Comparison of ENCODE assay signal across 10 cellular contexts in the genomic region with DNA sequence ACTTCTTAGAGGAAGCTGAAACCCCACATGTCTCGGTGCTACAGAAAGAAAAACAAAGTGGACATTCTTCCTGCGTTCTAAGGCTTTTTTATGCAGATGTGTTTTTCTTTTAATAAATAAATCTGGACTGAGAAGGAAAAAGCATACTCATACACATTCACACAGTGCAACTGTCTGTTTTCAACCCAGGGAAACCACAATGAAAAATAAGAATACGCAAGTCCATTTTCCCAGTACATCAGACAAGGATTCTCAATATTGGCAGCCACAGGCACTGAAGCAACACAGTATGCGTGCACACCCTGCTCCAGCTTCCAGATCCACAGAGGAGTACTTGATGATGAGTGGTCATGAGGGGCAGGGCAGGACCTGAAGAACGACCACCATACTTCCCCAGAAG.
DNase-seq lines count a peak whose midpoint lies in the region; ATAC-seq and TF ChIP-seq lines count a peak whose summit lies in the region.
"Had no signal": no experiment of that assay in that cellular context is flagged by ENCODE, and none has a peak within 500 bp of the region (broad histone marks: within the 10 kb centered on the region; RNA-seq: fewer than 3 reads in every experiment).

No MANE protein-coding gene starts in this region.

- H3K9me2 ChIP-seq in OCI-LY7 (ENCODE audit: insufficient read depth, low read length): no peaks in the 10 kb centered on the region

- H3K4me1 ChIP-seq in CD8-positive, alpha-beta T cell (ENCODE audit: insufficient read depth, low read length): peaks cover 98% of the 10 kb centered on the region
- H3K4me1 ChIP-seq in OCI-LY7 (ENCODE audit: insufficient read depth, low read length, poor library complexity, severe bottlenecking): peaks cover 100% of the 10 kb centered on the region
- peaks cover 99% of the 10 kb centered on the region for H3K4me1 ChIP-seq in effector memory CD4-positive, alpha-beta T cell (ENCODE audit: control insufficient read depth, insufficient read depth, low read length, poor library complexity, severe bottlenecking)

- CTCF ChIA-PET in CD8-positive, alpha-beta T cell (lab: Charles Lee): interaction anchor here (0.9 to 16.8 kb wide), 11 partner anchors 12 to 343 kb away, joined by 3 to 173 read pairs (median 5); no protein-coding TSS in a partner anchor
- CTCF ChIA-PET in OCI-LY7 (lab: Charles Lee; ENCODE audit: unreplicated experiment): no interaction called here

- peak overlapping the region; percentile 83 for H3K4me3 Mint-ChIP-seq in CD8-positive, alpha-beta T cell

- peaks cover 90% of the 10 kb centered on the region for H3K36me3 Mint-ChIP-seq in CD8-positive, alpha-beta T cell

- peak overlapping the region; percentile 26 for H3K27ac ChIP-seq in CD8-positive, alpha-beta T cell (ENCODE audit: low read depth, low read length)
- no peak overlapping the region for H3K27ac ChIP-seq in OCI-LY7 (ENCODE audit: low read depth, low read length, poor library complexity, severe bottlenecking)
- H3K27ac ChIP-seq in effector memory CD4-positive, alpha-beta T cell (ENCODE audit: insufficient read depth, low read length, poor library complexity, severe bottlenecking): peak overlapping the region; percentile 93

- peaks cover 100% of the 10 kb centered on the region for H3K79me2 ChIP-seq in OCI-LY7 (ENCODE audit: insufficient read depth, low read depth, low read length)

- POLR2A ChIA-PET in CD8-positive, alpha-beta T cell (lab: Charles Lee): interaction anchor here (0.6 to 16.4 kb wide), 10 partner anchors 9 to 210 kb away, joined by 3 to 270 read pairs (median 10); no protein-coding TSS in a partner anchor
- POLR2A ChIA-PET in OCI-LY7 (lab: Charles Lee): interaction anchor here (0.7 to 1.9 kb wide), 7 partner anchors 9 to 110 kb away, joined by 3 to 6 read pairs (median 4); no protein-coding TSS in a partner anchor

- no peak for ATAC-seq in CD8-positive, alpha-beta T cell
- ATAC-seq in sciatic nerve (peak; percentile 42), HG02610 (IDR thresholded peaks at IDR 0.05; ENCODE audit: unreplicated experiment) (no peak), HG03442 (IDR thresholded peaks at IDR 0.05; ENCODE audit: unreplicated experiment) (no peak)

- H3K4me1 Mint-ChIP-seq in CD8-positive, alpha-beta T cell (ENCODE audit: low read depth): peaks cover 98% of the 10 kb centered on the region

- no peaks in the 10 kb centered on the region for H3K9me3 ChIP-seq in CD8-positive, alpha-beta T cell (ENCODE audit: low read length)
- H3K9me3 ChIP-seq in OCI-LY7 (ENCODE audit: low read length): no peaks in the 10 kb centered on the region
- H3K9me3 ChIP-seq in effector memory CD4-positive, alpha-beta T cell (ENCODE audit: control insufficient read depth, low read length): no peaks in the 10 kb centered on the region

- peak overlapping the region; percentile 21; the same call in 1 of the 2 replicates for H3K4me2 ChIP-seq in OCI-LY7 (ENCODE audit: low read length)

- peak overlapping the region; percentile 98 for H3K27ac Mint-ChIP-seq in CD8-positive, alpha-beta T cell

- no peak for TF ChIP-seq CTCF in CD8-positive, alpha-beta T cell (IDR thresholded peaks at IDR 0.05)
- no peak for TF ChIP-seq CTCF in OCI-LY7 (conservative IDR thresholded peaks at IDR 0.05; ENCODE audit: low read length)

- intact Hi-C loops in CD8-positive, alpha-beta T cell (cut with DNase I, micrococcal nuclease): loop anchor here in 1 of 2 experiments (5.0 to 10.0 kb wide), 3 partner anchors 208 to 466 kb away; no protein-coding TSS in a partner anchor
- intact Hi-C loops in OCI-LY7 (cut with micrococcal nuclease; ENCODE audit: unreplicated experiment): no loop called here
- intact Hi-C loops in sciatic nerve (cut with DNase I): no loop called here

- no peaks in the 10 kb centered on the region for H3K27me3 ChIP-seq in CD8-positive, alpha-beta T cell (ENCODE audit: insufficient read depth, low read length)
- no peaks in the 10 kb centered on the region for H3K27me3 ChIP-seq in effector memory CD4-positive, alpha-beta T cell (replicated peaks; ENCODE audit: control insufficient read depth, insufficient read depth, low read length, poor library complexity, severe bottlenecking)

- no TSS peak for BruUV-seq in OCI-LY7 (replicated peaks; lab: Mats Ljungman, UMichigan)

- peak overlapping the region; percentile 30 for H3K4me3 ChIP-seq in CD8-positive, alpha-beta T cell (ENCODE audit: low read depth, low read length)
- no peak overlapping the region for H3K4me3 ChIP-seq in OCI-LY7 (ENCODE audit: low read depth, low read length, poor library complexity, severe bottlenecking)
- H3K4me3 ChIP-seq in effector memory CD4-positive, alpha-beta T cell (ENCODE audit: insufficient read depth, low read depth, low read length, poor library complexity, severe bottlenecking): peak overlapping the region; percentile 35

- peaks cover 16% of the 10 kb centered on the region for H3K36me3 ChIP-seq in CD8-positive, alpha-beta T cell (ENCODE audit: insufficient read depth, low read length)
- H3K36me3 ChIP-seq in OCI-LY7 (ENCODE audit: insufficient read depth, low read length): peaks cover 99% of the 10 kb centered on the region
- H3K36me3 ChIP-seq in effector memory CD4-positive, alpha-beta T cell (ENCODE audit: control insufficient read depth, insufficient read depth, low read length): peaks cover 10% of the 10 kb centered on the region

- peaks cover 82% of the 10 kb centered on the region for H4K20me1 ChIP-seq in OCI-LY7 (ENCODE audit: insufficient read depth, low read length)

- no peaks in the 10 kb centered on the region for H3K27me3 Mint-ChIP-seq in CD8-positive, alpha-beta T cell (ENCODE audit: low read depth)

- no peak overlapping the region for H2AFZ ChIP-seq in OCI-LY7 (ENCODE audit: low read length)

- no peaks in the 10 kb centered on the region for H3K9me3 Mint-ChIP-seq in CD8-positive, alpha-beta T cell

- no peak for DNase-seq in CD8-positive, alpha-beta T cell
- DNase-seq in OCI-LY7 (ENCODE audit: low spot score) (no peak), sciatic nerve (ENCODE audit: low spot score) (no peak), NCI-H2171 treated with DMSO at 0.1 percent for 48 hours (lab: John Stamatoyannopoulos, UW) (no peak), NOMO-1 treated with dmso at 0.1 percent for 144 hours (lab: John Stamatoyannopoulos, UW; ENCODE audit: unreplicated experiment) (no peak)
- DNase-seq in effector memory CD4-positive, alpha-beta T cell: no peak
- DNase-seq: EL, NCI-H2081 had no signal
